Comparison of ENCODE assay signal across 19 cellular contexts in the genomic region with DNA sequence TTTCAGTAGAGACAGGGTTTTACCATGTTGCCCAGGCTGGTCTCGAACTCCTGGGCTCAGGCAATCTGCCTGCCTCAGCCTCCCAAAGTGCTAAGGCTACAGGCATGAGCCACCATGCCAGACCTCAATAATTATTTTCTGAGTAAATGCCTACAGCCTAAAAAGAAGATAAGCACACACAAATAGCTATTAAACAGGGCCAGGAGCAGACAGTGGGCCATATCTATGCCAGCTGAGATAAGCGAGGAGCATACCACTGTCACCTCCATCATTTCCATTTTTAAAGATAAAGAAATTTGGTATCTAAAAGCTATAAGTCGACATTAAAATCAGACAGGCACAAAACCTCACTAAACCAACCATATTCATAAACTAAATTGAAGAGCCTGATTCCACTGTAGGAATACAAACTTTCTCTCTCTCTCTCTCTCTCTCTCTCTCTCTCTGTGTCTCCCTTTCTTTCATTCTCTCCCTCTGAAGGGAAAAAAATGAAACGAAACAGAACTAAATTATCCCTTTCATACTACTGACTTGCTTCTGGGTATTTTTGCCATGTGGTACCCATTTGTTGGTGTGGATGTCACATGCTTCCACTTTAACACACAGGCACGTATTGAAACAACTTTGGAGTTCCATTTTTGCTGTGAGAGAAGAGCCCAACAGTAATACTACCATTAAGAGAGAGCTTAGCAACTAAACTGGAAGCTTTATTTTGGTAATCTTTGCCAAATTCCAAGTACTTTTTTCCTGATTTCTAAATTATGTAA. TPM values are rescaled to one million over a fixed set of nuclear protein-coding genes. Genes with fewer than 3 reads are reported as not detected.
DNase-seq lines count a peak whose midpoint lies in the region; ATAC-seq and TF ChIP-seq lines count a peak whose summit lies in the region.
"Had no signal": no experiment of that assay in that cellular context is flagged by ENCODE, and none has a peak within 500 bp of the region (broad histone marks: within the 10 kb centered on the region; RNA-seq: fewer than 3 reads in every experiment).

No MANE protein-coding gene starts in this region.

- no peak overlapping the region for H3K4me3 Mint-ChIP-seq in HFFc6
- no peak overlapping the region for H3K4me3 Mint-ChIP-seq in central memory CD8-positive, alpha-beta T cell
- no peak overlapping the region for H3K4me3 Mint-ChIP-seq in naive B cell
- H3K4me3 Mint-ChIP-seq: CD14-positive monocyte, IgD-negative memory B cell had no signal

- H3K27ac Mint-ChIP-seq in HFFc6 (peak overlapping the region; percentile 66), naive B cell (peak overlapping the region in 4 of 6 donors; percentile 8 to 88 (median 36))
- H3K27ac Mint-ChIP-seq in central memory CD8-positive, alpha-beta T cell (ENCODE audit: low read depth) = peak overlapping the region; percentile 36
- H3K27ac Mint-ChIP-seq: CD14-positive monocyte had no signal

- TF ChIP-seq CTCF in BE2C (IDR thresholded peaks at IDR 0.05; ENCODE audit: low read depth, low read length) (no peak), HFFc6 (IDR thresholded peaks at IDR 0.05) (no peak)

- H3K9me3 Mint-ChIP-seq in HFFc6 = no peaks in the 10 kb centered on the region
- no peaks in the 10 kb centered on the region for H3K9me3 Mint-ChIP-seq in central memory CD8-positive, alpha-beta T cell
- H3K9me3 Mint-ChIP-seq in naive B cell = no peaks in the 10 kb centered on the region
- H3K9me3 Mint-ChIP-seq: CD14-positive monocyte, IgD-negative memory B cell had no signal

- H3K27me3 ChIP-seq in BE2C = no peaks in the 10 kb centered on the region
- H3K27me3 ChIP-seq: MG63, SJSA1 had no signal

- H3K4me1 ChIP-seq in BE2C = peaks cover 6% of the 10 kb centered on the region
- H3K4me1 ChIP-seq: SJSA1 had no signal

- H3K4me1 Mint-ChIP-seq in HFFc6 (ENCODE audit: low read depth) (peaks cover 14% of the 10 kb centered on the region), naive B cell (no peaks in the 10 kb centered on the region)
- H3K4me1 Mint-ChIP-seq in central memory CD8-positive, alpha-beta T cell = peaks cover 10% of the 10 kb centered on the region

- H3K36me3 Mint-ChIP-seq in HFFc6 (ENCODE audit: low read depth) = peaks cover 5% of the 10 kb centered on the region; the same call in 1 of the 2 replicates
- H3K36me3 Mint-ChIP-seq in central memory CD8-positive, alpha-beta T cell (ENCODE audit: insufficient read depth) = peaks cover 6% of the 10 kb centered on the region
- peaks cover under 1 to 27% of the 10 kb centered on the region in 2 donors for H3K36me3 Mint-ChIP-seq in naive B cell

- no peaks in the 10 kb centered on the region for H3K9me3 ChIP-seq in BE2C
- H3K9me3 ChIP-seq: MG63, SJSA1 had no signal

- H3K36me3 ChIP-seq in BE2C = peaks cover 44% of the 10 kb centered on the region

- H3K27me3 Mint-ChIP-seq in HFFc6 (ENCODE audit: insufficient read depth) = peaks cover 2% of the 10 kb centered on the region; the same call in 1 of the 2 replicates
- H3K27me3 Mint-ChIP-seq in central memory CD8-positive, alpha-beta T cell = no peaks in the 10 kb centered on the region
- no peaks in the 10 kb centered on the region for H3K27me3 Mint-ChIP-seq in naive B cell
- H3K27me3 Mint-ChIP-seq: IgD-negative memory B cell had no signal

- DNase-seq in BE2C (peak; percentile 48), HFFc6 (no peak), naive B cell (no peak), NOMO-1 treated with DMSO at 0.1 percent for 48 hours (lab: John Stamatoyannopoulos, UW; ENCODE audit: unreplicated experiment) (no peak), cerebellar nuclear complex (lab: John Stamatoyannopoulos, UW) (no peak)
- no peak for DNase-seq in central memory CD8-positive, alpha-beta T cell (ENCODE audit: low spot score in 2 of 2)
- DNase-seq: ACHN, AML-193, DMS79 treated with DMSO at 0.1 percent for 48 hours, Karpas-422, MG63, NCI-H1092, NCI-H1436 treated with DMSO at 0.1 percent for 48 hours, NCI-H2029, NCI-H526 had no signal

- no peak for ATAC-seq in central memory CD8-positive, alpha-beta T cell (replicated peaks; ENCODE audit: extremely low read depth, poor library complexity, severe bottlenecking)
- no peak for ATAC-seq in naive B cell (ENCODE audit: low read depth in 2 of 2)
- no peak for ATAC-seq in GM18873 (IDR thresholded peaks at IDR 0.05; ENCODE audit: low FRiP score, unreplicated experiment)

- H3K4me3 ChIP-seq in BE2C (ENCODE audit: low read depth, low read length) = no peak overlapping the region
- H3K4me3 ChIP-seq: MG63, SJSA1 had no signal

RNA-seq across cellular contexts. Expression of a gene that starts 51.0 kb away (rescaled TPM):
- polyA plus RNA-seq in BE2C (2012; ENCODE audit: insufficient read depth, insufficient read length, low read depth) = 76.2 TPM
- total RNA-seq in HFFc6 (2021; fragmentation: NEBNext Ultra II Directional; extraction: Animal tissue kit (Norgen Biotek cat#: 25700)) = 10 to 100 TPM; 42.5 to 55.9 (median 51.9) TPM
- 10 to 100 TPM; 20.8 to 35.3 (median 30.3) TPM for polyA plus RNA-seq in naive B cell (ENCODE audit: low read depth in 6 of 6)
